In the genomic region with DNA sequence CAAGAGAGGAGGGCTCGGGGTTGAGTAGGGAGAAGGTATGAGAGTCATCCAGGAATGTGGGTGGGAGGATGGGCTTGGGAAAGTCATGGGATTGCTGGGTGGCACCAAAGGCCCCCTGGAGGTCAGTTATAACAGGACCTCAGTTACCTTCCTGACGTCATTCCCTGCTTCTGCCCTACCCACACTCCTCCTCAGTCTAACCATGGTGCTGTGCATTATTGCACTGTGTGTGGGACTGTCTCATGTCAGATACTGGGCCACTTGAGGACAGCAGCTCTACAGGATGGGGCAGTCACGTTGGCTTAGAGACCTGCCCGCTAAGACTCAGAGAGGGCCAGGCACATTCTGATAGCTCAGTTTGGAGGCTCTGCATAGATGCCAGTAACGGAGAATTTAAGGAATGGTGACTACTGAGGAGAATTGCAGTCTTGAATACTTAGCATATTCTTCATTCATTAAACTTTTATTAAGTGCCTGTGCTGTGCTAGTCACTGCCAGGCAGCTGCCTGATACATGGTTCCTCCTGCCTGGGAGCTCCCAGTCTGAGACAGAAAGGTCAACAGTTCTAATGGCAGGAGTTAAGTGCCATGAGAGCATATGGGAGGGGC, we compare ENCODE assay signal across 11 cellular contexts.
DNase-seq lines count a peak whose midpoint lies in the region; ATAC-seq and TF ChIP-seq lines count a peak whose summit lies in the region.
"Had no signal": no experiment of that assay in that cellular context is flagged by ENCODE, and none has a peak within 500 bp of the region (broad histone marks: within the 10 kb centered on the region; RNA-seq: fewer than 3 reads in every experiment).

No MANE protein-coding gene starts in this region.

- TF ChIP-seq EP300 in sigmoid colon (IDR thresholded peaks at IDR 0.05), result no peak

- no peak overlapping the region for H3K27ac ChIP-seq in right atrium auricular region
- no peak overlapping the region for H3K27ac ChIP-seq in OCI-LY7 (ENCODE audit: low read depth, low read length, poor library complexity, severe bottlenecking)
- H3K27ac ChIP-seq in tibial artery, result no peak overlapping the region
- H3K27ac ChIP-seq in sigmoid colon, result peak overlapping the region in 1 of 4 donors; percentile 56

- no peak overlapping the region for H2AFZ ChIP-seq in OCI-LY7 (ENCODE audit: low read length)

- H3K79me2 ChIP-seq in OCI-LY7 (ENCODE audit: insufficient read depth, low read depth, low read length), result no peaks in the 10 kb centered on the region

- H3K27me3 ChIP-seq in right atrium auricular region (no peaks in the 10 kb centered on the region), tibial artery (no peaks in the 10 kb centered on the region), sigmoid colon (no peaks in the 10 kb centered on the region)

- WGBS in sigmoid colon, 2 donors, result 74 to 81% methylated on average over 5 of the region's 5 CpGs

- no peak for DNase-seq in Right ventricle myocardium superior
- DNase-seq in right atrium auricular region (ENCODE audit: low spot score), result no peak
- DNase-seq in amniotic epithelial cell (ENCODE audit: low read depth), result peak; percentile 92
- DNase-seq in iPS-NIHi11 (ENCODE audit: low spot score), result peak; percentile 33
- DNase-seq in putamen (ENCODE audit: low spot score), result no peak
- DNase-seq in OCI-LY7 (ENCODE audit: low spot score), result no peak
- DNase-seq in tibial artery, result no peak
- DNase-seq in sigmoid colon, result no peak
- DNase-seq: NCI-H526 treated with DMSO at 0.1 percent for 48 hours; stimulated activated CD4-positive, alpha-beta T cell treated with anti-CD3 and anti-CD28 coated beads, Interleukin-2, amount 100 ng/mL, for 48 hours; T-helper 17 cell had no signal

- H3K9me2 ChIP-seq in OCI-LY7 (ENCODE audit: insufficient read depth, low read length), result no peaks in the 10 kb centered on the region

- no peak for TF ChIP-seq POLR2A in sigmoid colon (IDR thresholded peaks at IDR 0.05)

- no peaks in the 10 kb centered on the region for H4K20me1 ChIP-seq in OCI-LY7 (ENCODE audit: insufficient read depth, low read length)

- no peak overlapping the region for H3K4me2 ChIP-seq in OCI-LY7 (ENCODE audit: low read length)

- ATAC-seq in Right ventricle myocardium superior (ENCODE audit: poor library complexity), result peak; percentile 74
- ATAC-seq: T-helper 17 cell had no signal

- H3K36me3 ChIP-seq in right atrium auricular region (no peaks in the 10 kb centered on the region), OCI-LY7 (ENCODE audit: insufficient read depth, low read length) (no peaks in the 10 kb centered on the region), tibial artery (no peaks in the 10 kb centered on the region), sigmoid colon (no peaks in the 10 kb centered on the region)

- no TSS peak for BruUV-seq in OCI-LY7 (replicated peaks; lab: Mats Ljungman, UMichigan)

- intact Hi-C loops in Right ventricle myocardium superior (cut with DNase I) (no loop called here), OCI-LY7 (cut with micrococcal nuclease; ENCODE audit: unreplicated experiment) (no loop called here), tibial artery (cut with DNase I; ENCODE audit: low total_unique reads) (no loop called here), sigmoid colon (cut with DNase I) (no loop called here)

- TF ChIP-seq CTCF in right atrium auricular region (IDR thresholded peaks at IDR 0.05) (no peak), OCI-LY7 (conservative IDR thresholded peaks at IDR 0.05; ENCODE audit: low read length) (no peak), tibial artery (IDR thresholded peaks at IDR 0.05) (no peak), sigmoid colon (IDR thresholded peaks at IDR 0.05) (no peak)

- no peaks in the 10 kb centered on the region for H3K9me3 ChIP-seq in right atrium auricular region
- no peaks in the 10 kb centered on the region for H3K9me3 ChIP-seq in OCI-LY7 (ENCODE audit: low read length)
- no peaks in the 10 kb centered on the region for H3K9me3 ChIP-seq in tibial artery
- no peaks in the 10 kb centered on the region for H3K9me3 ChIP-seq in sigmoid colon

- CTCF ChIA-PET in OCI-LY7 (lab: Charles Lee; ENCODE audit: unreplicated experiment), result no interaction called here

- no peaks in the 10 kb centered on the region for H3K4me1 ChIP-seq in right atrium auricular region
- H3K4me1 ChIP-seq in OCI-LY7 (ENCODE audit: insufficient read depth, low read length, poor library complexity, severe bottlenecking), result no peaks in the 10 kb centered on the region
- H3K4me1 ChIP-seq in tibial artery, result peaks cover 0 to 6% (median 0%) of the 10 kb centered on the region in 4 donors
- H3K4me1 ChIP-seq in sigmoid colon, result peaks cover 0 to 12% (median 10%) of the 10 kb centered on the region in 4 donors

- POLR2A ChIA-PET in OCI-LY7 (lab: Charles Lee), result no interaction called here

- no peak overlapping the region for H3K4me3 ChIP-seq in right atrium auricular region
- no peak overlapping the region for H3K4me3 ChIP-seq in OCI-LY7 (ENCODE audit: low read depth, low read length, poor library complexity, severe bottlenecking)
- no peak overlapping the region for H3K4me3 ChIP-seq in tibial artery
- no peak overlapping the region for H3K4me3 ChIP-seq in sigmoid colon

Comparison
In these comparisons a context has a peak if more than half of its experiments do, and no peak if none do; other contexts are left out.
1. DNase-seq: peak in amniotic epithelial cell (single experiment) and iPS-NIHi11 (single experiment); none in Right ventricle myocardium superior (single experiment), right atrium auricular region (single experiment), putamen (single experiment), OCI-LY7 (single experiment), tibial artery (0 of 2) and sigmoid colon (single experiment).